1 cellular context compared by ENCODE assay signal in genomic region chr1:156644146-156644545, GRCh38.
TF ChIP-seq lines count a peak whose summit lies in the region.

No MANE protein-coding gene starts in this region.

TF ChIP-seq in HepG2, 621 proteins besides CTCF, POLR2A, EP300 and RAD21:
- TF ChIP-seq POLR2G (IDR thresholded peaks at IDR 0.05; ENCODE audit: low read depth, low read length): peak; percentile 32
- peak; percentile 46 for TF ChIP-seq AGO2 (optimal IDR thresholded peaks at IDR 0.05; ENCODE audit: low read depth, low read length)
- TF ChIP-seq AGO1 (IDR thresholded peaks at IDR 0.05; ENCODE audit: low read depth, low read length, poor library complexity, severe bottlenecking): peak; percentile 76
- no peak for TF ChIP-seq ZNF142 (CRISPR knock-in tag; IDR thresholded peaks at IDR 0.05)
- TF ChIP-seq TRAFD1 (CRISPR knock-in tag; IDR thresholded peaks at IDR 0.05; ENCODE audit: borderline replicate concordance): no peak
TF ChIP-seq in HepG2: peak in this region for 3.
